8 cellular contexts compared by ENCODE assay signal in genomic region chr7:129434846-129435318, GRCh38. TPM values are rescaled to one million over a fixed set of nuclear protein-coding genes. Genes with fewer than 3 reads are reported as not detected.
A peak's percentile ranks its signal among the peaks of the same experiment; 100 is the strongest.
DNase-seq lines count a peak whose midpoint lies in the region; ATAC-seq and TF ChIP-seq lines count a peak whose summit lies in the region.

No MANE protein-coding gene starts in this region.

- ATAC-seq in activated T-cell treated with anti-CD3 and anti-CD28 coated beads, Interleukin-2, amount 50 U/mL, for 72 hours (replicated peaks in 1 of 2), result no peak
- peak; percentile 11 to 60 (median 22) for ATAC-seq in heart right ventricle
- ATAC-seq in psoas muscle, result peak in 3 of 4 donors; percentile 16 to 36 (median 31)

- H3K9me3 ChIP-seq in heart right ventricle (no peaks in the 10 kb centered on the region), psoas muscle (no peaks in the 10 kb centered on the region)

- H3K36me3 Mint-ChIP-seq in activated T-cell treated with anti-CD3 and anti-CD28 coated beads, Interleukin-2, amount 50 U/mL, for 72 hours (ENCODE audit: insufficient read depth in 2 of 2), result peaks cover 10 to 14% of the 10 kb centered on the region in 2 donors

- TF ChIP-seq CTCF in heart right ventricle (IDR thresholded peaks at IDR 0.05), result no peak
- no peak for TF ChIP-seq CTCF in psoas muscle (IDR thresholded peaks at IDR 0.05)

- H3K36me3 ChIP-seq in heart right ventricle (no peaks in the 10 kb centered on the region), psoas muscle (ENCODE audit: insufficient read depth in 1 of 2, low read depth in 1 of 2) (peaks cover 0 to 2% of the 10 kb centered on the region in 2 donors)

- peak overlapping the region; percentile 95 for H3K4me3 Mint-ChIP-seq in activated T-cell treated with anti-CD3 and anti-CD28 coated beads, Interleukin-2, amount 50 U/mL, for 72 hours

- H3K27me3 ChIP-seq in heart right ventricle (peaks cover 0 to 35% (median 0%) of the 10 kb centered on the region in 7 donors), psoas muscle (ENCODE audit: insufficient read depth in 3 of 3, low read length in 2 of 3) (no peaks in the 10 kb centered on the region)

- peaks cover 54% of the 10 kb centered on the region for H3K4me1 Mint-ChIP-seq in activated T-cell treated with anti-CD3 and anti-CD28 coated beads, Interleukin-2, amount 50 U/mL, for 72 hours (ENCODE audit: low read depth)

- peak overlapping the region in 9 of 10 donors; percentile 63 to 86 (median 78) for H3K27ac ChIP-seq in heart right ventricle
- peak overlapping the region; percentile 91 for H3K27ac ChIP-seq in psoas muscle

- intact Hi-C loops in heart right ventricle (cut with DNase I) (loop anchor here in 1 of 10 donors (10.0 kb wide), 1 partner anchor 60 kb away; no protein-coding TSS in a partner anchor), psoas muscle (cut with DNase I) (loop anchor here in 1 of 2 donors (5.0 kb wide), 1 partner anchor 38 kb away; no protein-coding TSS in a partner anchor)

- peak overlapping the region; percentile 83 for H3K27ac Mint-ChIP-seq in activated T-cell treated with anti-CD3 and anti-CD28 coated beads, Interleukin-2, amount 50 U/mL, for 72 hours

- WGBS in heart right ventricle, 2 donors, result 0 to 1% methylated on average over 25 of the region's 25 CpGs
- 0 to 1% (median 1%) methylated on average over 25 of the region's 25 CpGs for WGBS in psoas muscle, 3 donors

- peaks cover 20% of the 10 kb centered on the region for H3K27me3 Mint-ChIP-seq in activated T-cell treated with anti-CD3 and anti-CD28 coated beads, Interleukin-2, amount 50 U/mL, for 72 hours (ENCODE audit: low read depth)

- H3K9me3 Mint-ChIP-seq in activated T-cell treated with anti-CD3 and anti-CD28 coated beads, Interleukin-2, amount 50 U/mL, for 72 hours, result no peaks in the 10 kb centered on the region

- H3K4me1 ChIP-seq in heart right ventricle (peaks cover 0 to 30% (median 8%) of the 10 kb centered on the region in 9 donors), psoas muscle (peaks cover 14% of the 10 kb centered on the region)

- peak overlapping the region; percentile 45 to 92 (median 86) for H3K4me3 ChIP-seq in heart right ventricle
- peak overlapping the region; percentile 95 for H3K4me3 ChIP-seq in psoas muscle

- peak; percentile 4 for DNase-seq in COR-L47 (lab: John Stamatoyannopoulos, UW)
- DNase-seq in HuH-7.5 (ENCODE audit: low spot score), result peak; percentile 29
- peak; percentile 10 to 23 for DNase-seq in activated T-cell treated with anti-CD3 and anti-CD28 coated beads, Interleukin-2, amount 50 U/mL, for 72 hours
- peak in 1 of 2 donors; percentile 15 for DNase-seq in heart right ventricle
- DNase-seq in psoas muscle, result peak; percentile 18 to 55
- DNase-seq in ureter (ENCODE audit: low spot score), result no peak
- DNase-seq in hippocampal formation (lab: John Stamatoyannopoulos, UW), result no peak
- DNase-seq in NCI-H524 treated with DMSO at 0.1 percent for 48 hours (lab: John Stamatoyannopoulos, UW), result no peak

RNA-seq across cellular contexts. Expression of gene STRIP2, which starts 0.7 kb away (rescaled TPM):
- total RNA-seq in activated T-cell treated with anti-CD3 and anti-CD28 coated beads, Interleukin-2, amount 50 U/mL, for 72 hours, result 10 to 100 TPM; 73.5 to 79.2 TPM
- total RNA-seq in heart right ventricle (10 to 100 TPM; 14.6 to 36.9 (median 22.2) TPM), psoas muscle (10 to 100 TPM; 46.6 to 94.4 (median 58.4) TPM), ureter (0.52 TPM)
- polyA plus RNA-seq in heart right ventricle (10 to 100 TPM; 10.6 to 12.4 TPM), psoas muscle (10 to 100 TPM; 14.5 to 42.6 (median 21.1) TPM)

Comparison
In these comparisons a context has a peak if more than half of its experiments do, and no peak if none do; other contexts are left out.
1. DNase-seq: peak in COR-L47 (single experiment), HuH-7.5 (single experiment), activated T-cell treated with anti-CD3 and anti-CD28 coated beads, Interleukin-2, amount 50 U/mL, for 72 hours (2 of 2) and psoas muscle (2 of 2); none in ureter (single experiment), hippocampal formation (0 of 2) and NCI-H524 treated with DMSO at 0.1 percent for 48 hours (single experiment).
2. ATAC-seq: peak in heart right ventricle (8 of 8) and psoas muscle (3 of 4); none in activated T-cell treated with anti-CD3 and anti-CD28 coated beads, Interleukin-2, amount 50 U/mL, for 72 hours (0 of 2).
3. RNA of gene STRIP2, which starts 0.7 kb away (total RNA-seq): 73.5 to 79.2 TPM in activated T-cell treated with anti-CD3 and anti-CD28 coated beads, Interleukin-2, amount 50 U/mL, for 72 hours, 46.6 to 94.4 TPM in psoas muscle and 14.6 to 36.9 TPM in heart right ventricle; 0.52 TPM in ureter (single experiment); every median in the first group is over 10 times any median in the second.